In genomic region chr7:42915356-42915755, GRCh38 we compare ENCODE assay signal across 16 cellular contexts. TPM values are rescaled to one million over a fixed set of nuclear protein-coding genes. Genes with fewer than 3 reads are reported as not detected.
DNase-seq lines count a peak whose midpoint lies in the region; ATAC-seq and TF ChIP-seq lines count a peak whose summit lies in the region.
"Had no signal": no experiment of that assay in that cellular context is flagged by ENCODE, and none has a peak within 500 bp of the region (broad histone marks: within the 10 kb centered on the region; RNA-seq: fewer than 3 reads in every experiment).

No MANE protein-coding gene starts in this region.

- CTCF ChIA-PET in activated CD4-positive, alpha-beta T cell treated with anti-CD3 and anti-CD28 coated beads for 36 hours (lab: Charles Lee) = interaction anchor here (0.7 to 1.9 kb wide), 2 partner anchors 17 to 26 kb away, joined by 3 to 6 read pairs; partner anchors contain the start of genes MRPL32 and PSMA2

- H3K9me3 ChIP-seq in transverse colon = no peaks in the 10 kb centered on the region
- H3K9me3 ChIP-seq: neutrophil, SK-N-SH had no signal

- H3K27ac ChIP-seq in transverse colon = no peak overlapping the region
- H3K27ac ChIP-seq: 22Rv1, neutrophil, WERI-Rb-1 had no signal

- no peaks in the 10 kb centered on the region for H3K27me3 ChIP-seq in transverse colon
- H3K27me3 ChIP-seq: neutrophil had no signal

- no peaks in the 10 kb centered on the region for H3K27me3 Mint-ChIP-seq in activated CD4-positive, alpha-beta T cell treated with anti-CD3 and anti-CD28 coated beads for 36 hours
- H3K27me3 Mint-ChIP-seq in activated naive CD8-positive, alpha-beta T cell treated with anti-CD3 and anti-CD28 coated beads, Interleukin-2, amount 50 U/mL, for 24 hours = no peaks in the 10 kb centered on the region

- no peaks in the 10 kb centered on the region for H3K9me3 Mint-ChIP-seq in activated CD4-positive, alpha-beta T cell treated with anti-CD3 and anti-CD28 coated beads for 36 hours (ENCODE audit: low read depth)
- H3K9me3 Mint-ChIP-seq in activated naive CD8-positive, alpha-beta T cell treated with anti-CD3 and anti-CD28 coated beads, Interleukin-2, amount 50 U/mL, for 24 hours = no peaks in the 10 kb centered on the region
- H3K9me3 Mint-ChIP-seq in stimulated activated effector memory CD8-positive, alpha-beta T cell treated with anti-CD3 and anti-CD28 coated beads, Interleukin-12 subunit alpha, Interleukin-12 subunit beta, amount 100 ng/mL, for 72 hours = no peaks in the 10 kb centered on the region
- H3K9me3 Mint-ChIP-seq: endodermal cell had no signal

- H3K36me3 Mint-ChIP-seq in activated CD4-positive, alpha-beta T cell treated with anti-CD3 and anti-CD28 coated beads for 36 hours (ENCODE audit: low read depth) = peaks cover 61% of the 10 kb centered on the region
- H3K36me3 Mint-ChIP-seq in activated naive CD8-positive, alpha-beta T cell treated with anti-CD3 and anti-CD28 coated beads, Interleukin-2, amount 50 U/mL, for 24 hours (ENCODE audit: low read depth) = peaks cover 60% of the 10 kb centered on the region
- H3K36me3 Mint-ChIP-seq in stimulated activated effector memory CD8-positive, alpha-beta T cell treated with anti-CD3 and anti-CD28 coated beads, Interleukin-12 subunit alpha, Interleukin-12 subunit beta, amount 100 ng/mL, for 72 hours = peaks cover 64% of the 10 kb centered on the region

- TF ChIP-seq POLR2A in transverse colon (IDR thresholded peaks at IDR 0.05) = no peak

- peak overlapping the region; percentile 32 for H3K4me3 ChIP-seq in fibroblast of pulmonary artery (replicated peaks; ENCODE audit: low read depth, low read length)
- no peak overlapping the region for H3K4me3 ChIP-seq in transverse colon

- TF ChIP-seq CTCF in fibroblast of pulmonary artery (IDR thresholded peaks at IDR 0.05; ENCODE audit: low read length, missing control alignments) (no peak), transverse colon (IDR thresholded peaks at IDR 0.05) (no peak)

- no peak for DNase-seq in activated CD4-positive, alpha-beta T cell treated with anti-CD3 and anti-CD28 coated beads for 36 hours
- no peak for DNase-seq in activated CD4-positive, alpha-beta T cell treated with anti-CD3 and anti-CD28 coated beads, Interleukin-2, amount 50 U/mL, for 4 hours
- no peak for DNase-seq in activated naive CD8-positive, alpha-beta T cell treated with anti-CD3 and anti-CD28 coated beads, Interleukin-2, amount 50 U/mL, for 24 hours
- DNase-seq in fibroblast of pulmonary artery (ENCODE audit: low read depth) (peak; percentile 71), transverse colon (no peak)
- DNase-seq in stimulated activated effector memory CD8-positive, alpha-beta T cell treated with anti-CD3 and anti-CD28 coated beads, Interleukin-12 subunit alpha, Interleukin-12 subunit beta, amount 100 ng/mL, for 72 hours (ENCODE audit: low spot score in 2 of 2) = no peak
- no peak for DNase-seq in stimulated activated CD8-positive, alpha-beta memory T cell treated with anti-CD3 and anti-CD28 coated beads, Interleukin-4, amount 100 ng/mL, for 48 hours
- DNase-seq: Calu3, endodermal cell, head of caudate nucleus, NCI-H1048, SK-N-SH, WERI-Rb-1 had no signal

- H3K36me3 ChIP-seq in transverse colon = peaks cover 0 to 34% (median 8%) of the 10 kb centered on the region in 4 donors

- H3K4me1 ChIP-seq in transverse colon = peaks cover 3 to 12% (median 11%) of the 10 kb centered on the region in 4 donors

- POLR2A ChIA-PET in activated CD4-positive, alpha-beta T cell treated with anti-CD3 and anti-CD28 coated beads for 36 hours (lab: Charles Lee) = no interaction called here

- no peak overlapping the region for H3K4me3 Mint-ChIP-seq in activated CD4-positive, alpha-beta T cell treated with anti-CD3 and anti-CD28 coated beads for 36 hours
- H3K4me3 Mint-ChIP-seq in activated naive CD8-positive, alpha-beta T cell treated with anti-CD3 and anti-CD28 coated beads, Interleukin-2, amount 50 U/mL, for 24 hours = no peak overlapping the region
- H3K4me3 Mint-ChIP-seq in stimulated activated effector memory CD8-positive, alpha-beta T cell treated with anti-CD3 and anti-CD28 coated beads, Interleukin-12 subunit alpha, Interleukin-12 subunit beta, amount 100 ng/mL, for 72 hours = no peak overlapping the region
- H3K4me3 Mint-ChIP-seq: endodermal cell had no signal

- WGBS in transverse colon (ENCODE audit: low coverage in 1 of 2), 2 donors = 29 to 50% methylated on average over 1 of the region's 1 CpG

- TF ChIP-seq EP300 in transverse colon (IDR thresholded peaks at IDR 0.05; ENCODE audit: low read depth) = no peak

- in situ Hi-C loops in transverse colon (cut with MboI; ENCODE audit: low pct_ligation_motif_present in 1 of 4, low pct_unique_long_range_greater_than_20kb in 1 of 4, low sequenced_read_pairs in 3 of 4) = no loop called here

- intact Hi-C loops in activated CD4-positive, alpha-beta T cell treated with anti-CD3 and anti-CD28 coated beads for 36 hours (cut with DNase I, micrococcal nuclease) = no loop called here
- intact Hi-C loops in transverse colon (cut with DNase I; ENCODE audit: low total_unique reads) = no loop called here

- no peak for ATAC-seq in activated CD4-positive, alpha-beta T cell treated with anti-CD3 and anti-CD28 coated beads for 36 hours
- no peak for ATAC-seq in activated naive CD8-positive, alpha-beta T cell treated with anti-CD3 and anti-CD28 coated beads, Interleukin-2, amount 50 U/mL, for 24 hours
- no peak for ATAC-seq in stimulated activated effector memory CD8-positive, alpha-beta T cell treated with anti-CD3 and anti-CD28 coated beads, Interleukin-12 subunit alpha, Interleukin-12 subunit beta, amount 100 ng/mL, for 72 hours
- no peak for ATAC-seq in HG03342 (IDR thresholded peaks at IDR 0.05; ENCODE audit: unreplicated experiment)

- H3K4me1 Mint-ChIP-seq in activated CD4-positive, alpha-beta T cell treated with anti-CD3 and anti-CD28 coated beads for 36 hours = peaks cover 44% of the 10 kb centered on the region
- peaks cover 54% of the 10 kb centered on the region for H3K4me1 Mint-ChIP-seq in activated naive CD8-positive, alpha-beta T cell treated with anti-CD3 and anti-CD28 coated beads, Interleukin-2, amount 50 U/mL, for 24 hours
- peaks cover 30% of the 10 kb centered on the region for H3K4me1 Mint-ChIP-seq in stimulated activated effector memory CD8-positive, alpha-beta T cell treated with anti-CD3 and anti-CD28 coated beads, Interleukin-12 subunit alpha, Interleukin-12 subunit beta, amount 100 ng/mL, for 72 hours

- H3K27ac Mint-ChIP-seq in activated CD4-positive, alpha-beta T cell treated with anti-CD3 and anti-CD28 coated beads for 36 hours = peak overlapping the region; percentile 58
- H3K27ac Mint-ChIP-seq in activated naive CD8-positive, alpha-beta T cell treated with anti-CD3 and anti-CD28 coated beads, Interleukin-2, amount 50 U/mL, for 24 hours = peak overlapping the region; percentile 11
- H3K27ac Mint-ChIP-seq in stimulated activated effector memory CD8-positive, alpha-beta T cell treated with anti-CD3 and anti-CD28 coated beads, Interleukin-12 subunit alpha, Interleukin-12 subunit beta, amount 100 ng/mL, for 72 hours = peak overlapping the region; percentile 61
- H3K27ac Mint-ChIP-seq: endodermal cell had no signal

RNA-seq across cellular contexts. Expression of gene C7orf25, which starts 3.5 kb away (rescaled TPM):
- total RNA-seq in activated CD4-positive, alpha-beta T cell treated with anti-CD3 and anti-CD28 coated beads for 36 hours = 1 to 10 TPM; 2.7 to 5.4 TPM
- 10 to 100 TPM in 2 of 4 donors, 1 to 10 TPM in 2; 7.0 to 11.6 (median 9.7) TPM for total RNA-seq in transverse colon

RNA-seq across cellular contexts. Expression of gene PSMA2, which starts 16.6 kb away (rescaled TPM):
- 100 to 1,000 TPM; 109 to 217 TPM for total RNA-seq in activated CD4-positive, alpha-beta T cell treated with anti-CD3 and anti-CD28 coated beads for 36 hours
- 10 to 100 TPM in 3 of 4 donors, 1 to 10 TPM in 1; 5.8 to 61.2 (median 28.6) TPM for total RNA-seq in transverse colon

RNA-seq across cellular contexts. Expression of gene MRPL32, which starts 16.8 kb away (rescaled TPM):
- 10 to 100 TPM; 74.7 to 75.5 TPM for total RNA-seq in activated CD4-positive, alpha-beta T cell treated with anti-CD3 and anti-CD28 coated beads for 36 hours
- total RNA-seq in transverse colon = 10 to 100 TPM; 22.5 to 49.4 (median 36.4) TPM

Comparison
In these comparisons a context has a peak if more than half of its experiments do, and no peak if none do; other contexts are left out.
1. H3K27ac Mint-ChIP-seq: peak in every context shown above with its lines; median percentile 61 in stimulated activated effector memory CD8-positive, alpha-beta T cell treated with anti-CD3 and anti-CD28 coated beads, Interleukin-12 subunit alpha, Interleukin-12 subunit beta, amount 100 ng/mL, for 72 hours; 58 in activated CD4-positive, alpha-beta T cell treated with anti-CD3 and anti-CD28 coated beads for 36 hours; 11 in activated naive CD8-positive, alpha-beta T cell treated with anti-CD3 and anti-CD28 coated beads, Interleukin-2, amount 50 U/mL, for 24 hours.